In genomic region chr13:113841355-113841653, GRCh38 we compare ENCODE assay signal across 22 cellular contexts. TPM values are rescaled to one million over a fixed set of nuclear protein-coding genes. Genes with fewer than 3 reads are reported as not detected.
DNase-seq lines count a peak whose midpoint lies in the region; ATAC-seq and TF ChIP-seq lines count a peak whose summit lies in the region.
"Had no signal": no experiment of that assay in that cellular context is flagged by ENCODE, and none has a peak within 500 bp of the region (broad histone marks: within the 10 kb centered on the region; RNA-seq: fewer than 3 reads in every experiment).

No MANE protein-coding gene starts in this region.

- no peak for TF ChIP-seq CTCF in CD8-positive, alpha-beta T cell (IDR thresholded peaks at IDR 0.05)
- TF ChIP-seq CTCF in RWPE1 (conservative IDR thresholded peaks at IDR 0.05; ENCODE audit: low read depth) (no peak), esophagus squamous epithelium (IDR thresholded peaks at IDR 0.05) (no peak)

- H3K4me1 ChIP-seq in CD8-positive, alpha-beta T cell (ENCODE audit: insufficient read depth, low read length), result peaks cover 50% of the 10 kb centered on the region
- H3K4me1 ChIP-seq in esophagus squamous epithelium, result peaks cover 63 to 90% (median 71%) of the 10 kb centered on the region in 3 donors
- H3K4me1 ChIP-seq: parathyroid adenoma had no signal

- H3K36me3 Mint-ChIP-seq in CD8-positive, alpha-beta T cell, result no peaks in the 10 kb centered on the region
- H3K36me3 Mint-ChIP-seq in stimulated activated naive B cell treated with anti-CD40 and anti-IgM and Interleukin-4, amounts not matched to agents 10 μg/mL and 1 μg/mL and 100 μg/mL, for 72 hours, result peaks cover 41 to 65% of the 10 kb centered on the region in 2 donors
- H3K36me3 Mint-ChIP-seq: IgD-negative memory B cell had no signal

- no peaks in the 10 kb centered on the region for H3K36me3 ChIP-seq in CD8-positive, alpha-beta T cell (ENCODE audit: insufficient read depth, low read length)
- peaks cover 0 to 29% (median 0%) of the 10 kb centered on the region in 3 donors for H3K36me3 ChIP-seq in esophagus squamous epithelium
- H3K36me3 ChIP-seq: right lobe of liver had no signal

- no peak overlapping the region for H3K27ac ChIP-seq in CD8-positive, alpha-beta T cell (ENCODE audit: low read depth, low read length)
- H3K27ac ChIP-seq in RWPE1 (peak overlapping the region; percentile 100), esophagus squamous epithelium (peak overlapping the region in 3 of 4 donors; percentile 90 to 91 (median 91))
- H3K27ac ChIP-seq: parathyroid adenoma had no signal

- no peak overlapping the region for H3K4me3 Mint-ChIP-seq in CD8-positive, alpha-beta T cell
- H3K4me3 Mint-ChIP-seq in stimulated activated naive B cell treated with anti-CD40 and anti-IgM and Interleukin-4, amounts not matched to agents 10 μg/mL and 1 μg/mL and 100 μg/mL, for 72 hours, result no peak overlapping the region
- H3K4me3 Mint-ChIP-seq: nephron had no signal

- H3K27ac Mint-ChIP-seq in CD8-positive, alpha-beta T cell, result peak overlapping the region; percentile 60
- H3K27ac Mint-ChIP-seq in stimulated activated naive B cell treated with anti-CD40 and anti-IgM and Interleukin-4, amounts not matched to agents 10 μg/mL and 1 μg/mL and 100 μg/mL, for 72 hours, result peak overlapping the region; percentile 53
- H3K27ac Mint-ChIP-seq: IgD-negative memory B cell, nephron had no signal

- H3K9me3 Mint-ChIP-seq in CD8-positive, alpha-beta T cell, result no peaks in the 10 kb centered on the region
- no peaks in the 10 kb centered on the region for H3K9me3 Mint-ChIP-seq in stimulated activated naive B cell treated with anti-CD40 and anti-IgM and Interleukin-4, amounts not matched to agents 10 μg/mL and 1 μg/mL and 100 μg/mL, for 72 hours
- H3K9me3 Mint-ChIP-seq: nephron had no signal

- DNase-seq in CD8-positive, alpha-beta T cell, result peak in 1 of 7 experiments; percentile 18
- DNase-seq in RWPE1 (ENCODE audit: low spot score) (no peak), esophagus squamous epithelium (lab: John Stamatoyannopoulos, UW) (no peak), activated gamma-delta T cell (lab: John Stamatoyannopoulos, UW) (no peak), NOMO-1 treated with DMSO at 0.1 percent for 48 hours (lab: John Stamatoyannopoulos, UW; ENCODE audit: unreplicated experiment) (no peak)
- no peak for DNase-seq in stimulated activated naive B cell treated with anti-CD40 and anti-IgM and Interleukin-4, amounts not matched to agents 10 μg/mL and 1 μg/mL and 100 μg/mL, for 72 hours
- no peak for DNase-seq in activated CD4-positive, CD25-positive, alpha-beta regulatory T cell treated with anti-CD3 and anti-CD28 coated beads, Interleukin-2, amount 50 U/mL, for 72 hours
- DNase-seq: activated CD4-positive, alpha-beta T cell treated with anti-CD3 and anti-CD28 coated beads, Interleukin-2, amount 50 U/mL, for 48 hours; activated naive CD4-positive, alpha-beta T cell treated with Interleukin-2 at 50 U/mL for 16 hours; activated T-cell treated with anti-CD3 and anti-CD28 coated beads, Interleukin-2, amount 50 U/mL, for 1 hour; DMS53; effector CD8-positive, alpha-beta T cell; left colon; NCI-H1436; NCI-H510A had no signal

- CTCF ChIA-PET in CD8-positive, alpha-beta T cell (lab: Charles Lee), result no interaction called here
- CTCF ChIA-PET in RWPE1 (lab: Yijun Ruan, JAX), result no interaction called here

- H3K9me3 ChIP-seq in CD8-positive, alpha-beta T cell (ENCODE audit: low read length), result no peaks in the 10 kb centered on the region
- no peaks in the 10 kb centered on the region for H3K9me3 ChIP-seq in esophagus squamous epithelium
- H3K9me3 ChIP-seq: ascending aorta, Peyer's patch, right lobe of liver had no signal

- intact Hi-C loops in CD8-positive, alpha-beta T cell (cut with DNase I, micrococcal nuclease), result no loop called here
- intact Hi-C loops in esophagus squamous epithelium (cut with DNase I), result no loop called here

- no peaks in the 10 kb centered on the region for H3K27me3 Mint-ChIP-seq in CD8-positive, alpha-beta T cell (ENCODE audit: low read depth)
- peaks cover 0 to 22% of the 10 kb centered on the region in 2 donors for H3K27me3 Mint-ChIP-seq in stimulated activated naive B cell treated with anti-CD40 and anti-IgM and Interleukin-4, amounts not matched to agents 10 μg/mL and 1 μg/mL and 100 μg/mL, for 72 hours

- H3K4me1 Mint-ChIP-seq in CD8-positive, alpha-beta T cell (ENCODE audit: low read depth), result peaks cover 43% of the 10 kb centered on the region
- peaks cover 21 to 27% of the 10 kb centered on the region in 2 donors for H3K4me1 Mint-ChIP-seq in stimulated activated naive B cell treated with anti-CD40 and anti-IgM and Interleukin-4, amounts not matched to agents 10 μg/mL and 1 μg/mL and 100 μg/mL, for 72 hours

- POLR2A ChIA-PET in CD8-positive, alpha-beta T cell (lab: Charles Lee), result no interaction called here
- POLR2A ChIA-PET in RWPE1 (lab: Yijun Ruan, JAX; ENCODE audit: low non-redundant PET), result no interaction called here

- TF ChIP-seq POLR2A in esophagus squamous epithelium (IDR thresholded peaks at IDR 0.05), result no peak

- no peaks in the 10 kb centered on the region for H3K27me3 ChIP-seq in CD8-positive, alpha-beta T cell (ENCODE audit: insufficient read depth, low read length)
- no peaks in the 10 kb centered on the region for H3K27me3 ChIP-seq in esophagus squamous epithelium
- H3K27me3 ChIP-seq: ascending aorta, Peyer's patch, right lobe of liver had no signal

- peak; percentile 46 for ATAC-seq in CD8-positive, alpha-beta T cell
- ATAC-seq in stimulated activated naive B cell treated with anti-CD40 and anti-IgM and Interleukin-4, amounts not matched to agents 10 μg/mL and 1 μg/mL and 100 μg/mL, for 72 hours (replicated peaks), result no peak
- ATAC-seq: esophagus mucosa, right lobe of liver had no signal

- no peak overlapping the region for H3K4me3 ChIP-seq in CD8-positive, alpha-beta T cell (ENCODE audit: low read depth, low read length)
- H3K4me3 ChIP-seq in esophagus squamous epithelium, result no peak overlapping the region
- H3K4me3 ChIP-seq: ascending aorta, Peyer's patch, right lobe of liver had no signal

- 35 to 41% methylated on average over 15 of the region's 15 CpGs for WGBS in esophagus squamous epithelium, 2 donors

RNA-seq across cellular contexts. Expression of gene GAS6, which starts 22.6 kb away (rescaled TPM):
- total RNA-seq in CD8-positive, alpha-beta T cell, result 1 to 10 TPM; 1.2 TPM
- total RNA-seq in esophagus squamous epithelium, result 100 to 1,000 TPM in 1 of 4 donors, 10 to 100 TPM in 3; 43.0 to 112 (median 68.5) TPM

Comparison
In these comparisons a context has a peak if more than half of its experiments do, and no peak if none do; other contexts are left out.
1. RNA of gene GAS6, which starts 22.6 kb away (total RNA-seq): 43.0 to 112 TPM in esophagus squamous epithelium; 1.2 TPM in CD8-positive, alpha-beta T cell; every median in the first group is over 10 times any median in the second.